In the genomic region with DNA sequence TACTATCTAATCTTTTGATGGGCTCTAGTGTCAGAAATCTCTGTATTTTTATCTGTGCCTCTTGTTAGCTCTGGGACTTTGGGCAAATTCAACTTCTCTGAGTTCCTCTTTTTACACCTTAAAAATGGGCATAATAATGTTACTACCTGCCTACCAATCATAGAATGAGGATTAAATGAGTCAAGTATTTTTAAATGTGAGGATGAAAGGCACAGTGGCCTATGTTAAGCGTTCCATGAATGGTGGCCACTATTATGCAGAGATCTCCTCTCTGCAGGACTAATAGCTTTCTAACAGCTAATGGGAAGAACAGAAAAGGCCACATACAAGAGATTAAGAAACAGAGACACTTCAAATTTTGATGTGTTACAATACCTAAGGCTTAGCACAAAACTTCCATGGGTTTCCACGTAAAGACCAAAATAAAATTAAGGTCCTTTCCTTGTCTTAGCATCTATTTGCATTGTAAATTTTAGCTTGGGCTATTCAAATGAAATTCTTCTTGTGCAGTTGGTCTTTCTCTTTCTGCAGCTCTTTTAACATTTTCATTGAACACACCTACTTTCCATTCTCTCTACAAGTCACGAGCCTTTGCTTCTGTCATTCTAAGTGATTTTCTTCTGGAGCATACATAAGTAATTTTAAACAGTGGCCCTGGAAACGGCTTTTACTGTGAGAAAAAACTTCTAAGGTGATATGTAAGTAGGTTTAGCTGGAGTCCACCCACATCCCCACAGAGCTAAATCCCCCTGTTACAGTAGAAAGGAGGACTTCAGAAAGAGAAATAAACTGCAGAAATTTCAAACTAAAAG, we compare ENCODE assay signal across 22 cellular contexts.
DNase-seq lines count a peak whose midpoint lies in the region; ATAC-seq, FAIRE-seq and TF ChIP-seq lines count a peak whose summit lies in the region.
"Had no signal": no experiment of that assay in that cellular context is flagged by ENCODE, and none has a peak within 500 bp of the region (broad histone marks: within the 10 kb centered on the region; RNA-seq: fewer than 3 reads in every experiment).

No MANE protein-coding gene starts in this region.

- CTCF ChIA-PET in GM12878 (lab: Yijun Ruan, JAX), result interaction anchor here (0.6 to 1.4 kb wide), 6 partner anchors 25 to 262 kb away, joined by 3 to 5 read pairs (median 4); no protein-coding TSS in a partner anchor

- POLR2A ChIA-PET in GM12878 (lab: Charles Lee), result interaction anchor here (0.8 kb wide), 1 partner anchor 18 kb away, joined by 3 read pairs; no protein-coding TSS in a partner anchor

- H3K9ac ChIP-seq in HUES6 (ENCODE audit: low read length) (peak overlapping the region; percentile 83), GM12878 (ENCODE audit: control insufficient read depth, insufficient read depth, low read length) (no peak overlapping the region)
- H3K9ac ChIP-seq: GM23248, KMS-11 had no signal

- H3K4me3 ChIP-seq in HUES6 (ENCODE audit: low read depth, low read length) (peak overlapping the region; percentile 38), GM12878 (no peak overlapping the region), iPS DF 6.9 (ENCODE audit: low read length) (no peak overlapping the region)
- H3K4me3 ChIP-seq: GM23248, Peyer's patch, SJSA1 had no signal

- H3K27me3 ChIP-seq in HUES6 (ENCODE audit: control insufficient read depth, insufficient read depth, low read length), result no peaks in the 10 kb centered on the region
- H3K27me3 ChIP-seq in GM12878 (replicated peaks in 1 of 2; ENCODE audit: control insufficient read depth in 2 of 2, insufficient read depth in 2 of 2, low read length in 1 of 2), result no peaks in the 10 kb centered on the region
- no peaks in the 10 kb centered on the region for H3K27me3 ChIP-seq in iPS DF 6.9 (ENCODE audit: control insufficient read depth, insufficient read depth, low read length)
- H3K27me3 ChIP-seq: Peyer's patch, SJSA1 had no signal

- RAD21 ChIA-PET in GM12878 (lab: Charles Lee; ENCODE audit: unreplicated experiment), result interaction anchor here (0.7 to 1.8 kb wide), 6 partner anchors 11 to 100 kb away, joined by 3 to 5 read pairs (median 4); no protein-coding TSS in a partner anchor

- H2AFZ ChIP-seq in GM12878 (ENCODE audit: control insufficient read depth, low read depth, low read length), result no peak overlapping the region
- H2AFZ ChIP-seq: GM23248 had no signal

- SMC1A ChIA-PET in GM12878 (lab: Charles Lee; ENCODE audit: uncharacterized antibody, unreplicated experiment), result interaction anchor here (0.6 to 2.0 kb wide), 10 partner anchors 10 to 313 kb away, joined by 3 to 10 read pairs (median 5); no protein-coding TSS in a partner anchor

- no peak for TF ChIP-seq CTCF in GM12878 (IDR thresholded peaks at IDR 0.05 in 2 of 3, conservative IDR thresholded peaks at IDR 0.05 in 1 of 3; ENCODE audit: control insufficient read depth in 2 of 3, extremely low read depth in 1 of 3, insufficient read depth in 1 of 3, low read depth in 3 of 3, low read length in 3 of 3)
- no peak for TF ChIP-seq CTCF in chondrocyte (IDR thresholded peaks at IDR 0.05)

- BruUV-seq in GM12878 (replicated peaks; lab: Mats Ljungman, UMichigan), result no TSS peak

- no peak overlapping the region for H3K4me3 Mint-ChIP-seq in chondrocyte (ENCODE audit: unreplicated experiment)
- H3K4me3 Mint-ChIP-seq: B cell; CD4-positive, CD25-positive, alpha-beta regulatory T cell had no signal

- no peak for TF ChIP-seq EP300 in GM12878 (IDR thresholded peaks at IDR 0.05; ENCODE audit: borderline replicate concordance in 1 of 2, control insufficient read depth in 1 of 2, low read depth in 2 of 2, low read length in 2 of 2)

- no peaks in the 10 kb centered on the region for H3K79me2 ChIP-seq in GM12878 (ENCODE audit: control insufficient read depth, insufficient read depth, low read length)

- peak overlapping the region; percentile 97 for H3K27ac ChIP-seq in HUES6 (ENCODE audit: low read depth, low read length)
- H3K27ac ChIP-seq in GM12878 (ENCODE audit: control insufficient read depth, insufficient read depth), result peak overlapping the region; percentile 13; the same call in 1 of the 2 replicates
- peak overlapping the region; percentile 97 for H3K27ac ChIP-seq in iPS DF 6.9 (ENCODE audit: low read length)
- H3K27ac ChIP-seq: GM23248, KMS-11, Peyer's patch, SJSA1 had no signal

- FAIRE-seq in GM12891 (lab: Jason Lieb, UNC), result no peak
- FAIRE-seq in GM12878 (lab: Jason Lieb, UNC), result peak; percentile 31
- FAIRE-seq: GM12892 had no signal

- no peak for DNase-seq in GM12891 (ENCODE audit: insufficient read length, low spot score)
- no peak for DNase-seq in GM12878 (ENCODE audit: low read depth, low spot score)
- DNase-seq in iPS DF 6.9 (ENCODE audit: low read depth, low spot score), result no peak
- no peak for DNase-seq in chondrocyte (ENCODE audit: low spot score)
- no peak for DNase-seq in dermis blood vessel endothelial cell
- no peak for DNase-seq in posterior vena cava (ENCODE audit: low spot score)
- DNase-seq: Caco-2; CD4-positive, CD25-positive, alpha-beta regulatory T cell; DMS153; GM23248; NCI-H1417; NCI-H187 treated with DMSO at 0.1 percent for 48 hours; NCI-H2227 treated with DMSO at 0.1 percent for 48 hours; NCI-H510A treated with DMSO at 0.1 percent for 48 hours; Peyer's patch; SW 1271 had no signal

- H3K9me3 Mint-ChIP-seq in chondrocyte (ENCODE audit: low read depth), result peaks cover 23% of the 10 kb centered on the region

- H4K20me1 ChIP-seq in GM12878 (ENCODE audit: control insufficient read depth, insufficient read depth), result no peaks in the 10 kb centered on the region

- intact Hi-C loops in GM12878 (cut with micrococcal nuclease; ENCODE audit: unreplicated experiment) (no loop called here), posterior vena cava (cut with DNase I) (no loop called here)

- H3K4me1 Mint-ChIP-seq in chondrocyte (ENCODE audit: low read depth), result peaks cover 20% of the 10 kb centered on the region
- H3K4me1 Mint-ChIP-seq: B cell; CD4-positive, CD25-positive, alpha-beta regulatory T cell had no signal

- H3K36me3 ChIP-seq in HUES6 (ENCODE audit: control insufficient read depth, insufficient read depth, low read length) (no peaks in the 10 kb centered on the region), GM12878 (ENCODE audit: control insufficient read depth in 2 of 2, insufficient read depth in 2 of 2, low read length in 1 of 2) (no peaks in the 10 kb centered on the region), iPS DF 6.9 (ENCODE audit: control insufficient read depth, insufficient read depth, low read length) (no peaks in the 10 kb centered on the region)
- H3K36me3 ChIP-seq: Peyer's patch, SJSA1 had no signal

- TF ChIP-seq POLR2A in GM12891 (IDR thresholded peaks at IDR 0.05; ENCODE audit: low read depth, low read length) (no peak), GM12878 (IDR thresholded peaks at IDR 0.05; ENCODE audit: low read depth, low read length) (no peak)

- H3K4me1 ChIP-seq in HUES6 (ENCODE audit: control insufficient read depth, insufficient read depth, low read length) (peaks cover 33% of the 10 kb centered on the region), GM12878 (ENCODE audit: control insufficient read depth, insufficient read depth, low read length) (0 out of 2 replicates have a peak, but pooled peaks cover 3% of the 10 kb centered on the region), iPS DF 6.9 (ENCODE audit: control insufficient read depth, insufficient read depth, low read length) (no peaks in the 10 kb centered on the region)
- H3K4me1 ChIP-seq: Caco-2, Peyer's patch had no signal

- in situ Hi-C loops in GM12878 (cut with MboI), result no loop called here

- H3K27me3 Mint-ChIP-seq in chondrocyte (ENCODE audit: low read depth), result no peaks in the 10 kb centered on the region
- H3K27me3 Mint-ChIP-seq: B cell; CD4-positive, CD25-positive, alpha-beta regulatory T cell had no signal

- H3K27ac Mint-ChIP-seq in chondrocyte (ENCODE audit: unreplicated experiment), result no peak overlapping the region
- H3K27ac Mint-ChIP-seq: B cell; CD4-positive, CD25-positive, alpha-beta regulatory T cell had no signal

- ATAC-seq in GM12878, result peak; percentile 51
- no peak for ATAC-seq in GM18511 (IDR thresholded peaks at IDR 0.05; ENCODE audit: unreplicated experiment)

- TF ChIP-seq RAD21 in GM12878 (IDR thresholded peaks at IDR 0.05; ENCODE audit: insufficient read depth, low read depth, low read length), result no peak

- H3K4me2 ChIP-seq in GM12878 (ENCODE audit: control insufficient read depth, insufficient read depth), result no peak overlapping the region; the same call in 1 of the 2 replicates
- H3K4me2 ChIP-seq: KMS-11 had no signal

- H3K9me3 ChIP-seq in HUES6 (ENCODE audit: control insufficient read depth, insufficient read depth, low read depth, low read length) (peaks cover 24% of the 10 kb centered on the region), GM12878 (replicated peaks; ENCODE audit: control insufficient read depth, insufficient read depth, low read length) (peaks cover 1% of the 10 kb centered on the region; the same call in 1 of the 3 replicates), iPS DF 6.9 (ENCODE audit: control insufficient read depth, insufficient read depth, low read length) (no peaks in the 10 kb centered on the region)
- H3K9me3 ChIP-seq: Caco-2, Peyer's patch, SJSA1 had no signal

- no peaks in the 10 kb centered on the region for H3K36me3 Mint-ChIP-seq in chondrocyte (ENCODE audit: low read depth)
- H3K36me3 Mint-ChIP-seq: CD4-positive, CD25-positive, alpha-beta regulatory T cell had no signal

- 24% methylated on average over 4 of the region's 4 CpGs for WGBS in GM12878 (ENCODE audit: insufficient coverage, insufficient replicate concordance, low lambda C conversion rate, missing lambda C conversion rate)
- no CpG with 5 or more reads among the region's 4 CpGs for WGBS in iPS DF 6.9 (ENCODE audit: insufficient coverage, insufficient read length)

TF ChIP-seq in GM12891, 5 proteins besides CTCF, POLR2A, EP300 and RAD21:
- TF ChIP-seq PAX5 (IDR thresholded peaks at IDR 0.05; ENCODE audit: insufficient read depth, low read length, severe bottlenecking) (no peak), SPI1 (IDR thresholded peaks at IDR 0.05; ENCODE audit: low read depth, low read length) (0 out of 2 replicates have a peak, but pooled peaks have one; percentile 40)

TF ChIP-seq in GM12878, 131 proteins besides CTCF, POLR2A, EP300 and RAD21:
- TF ChIP-seq ZZZ3 (IDR thresholded peaks at IDR 0.05; ENCODE audit: control insufficient read depth, insufficient read length, low read depth) (no peak), SIN3A (IDR thresholded peaks at IDR 0.05; ENCODE audit: low read depth, low read length) (no peak), GABPA (IDR thresholded peaks at IDR 0.05; ENCODE audit: low read depth) (no peak), BHLHE40 (IDR thresholded peaks at IDR 0.05; ENCODE audit: borderline replicate concordance in 1 of 2, low read depth in 2 of 2, low read length in 1 of 2) (0 out of 4 replicates have a peak, but pooled peaks of 1 of the 2 experiments have one; percentile 11), SPI1 (IDR thresholded peaks at IDR 0.05; ENCODE audit: borderline replicate concordance, insufficient read depth, low read depth, low read length) (peak; percentile 53; the same call in 1 of the 2 replicates), KLF5 (IDR thresholded peaks at IDR 0.05; ENCODE audit: partially characterized antibody) (no peak)
TF ChIP-seq in GM12878: peak in this region for 2.

Comparison
In these comparisons a context has a peak if more than half of its experiments do, and no peak if none do; other contexts are left out.
1. H3K27ac ChIP-seq: peak in every context shown above with its lines; median percentile 97 in HUES6; 97 in iPS DF 6.9; 13 in GM12878.